17 cellular contexts compared by ENCODE assay signal in the genomic region with DNA sequence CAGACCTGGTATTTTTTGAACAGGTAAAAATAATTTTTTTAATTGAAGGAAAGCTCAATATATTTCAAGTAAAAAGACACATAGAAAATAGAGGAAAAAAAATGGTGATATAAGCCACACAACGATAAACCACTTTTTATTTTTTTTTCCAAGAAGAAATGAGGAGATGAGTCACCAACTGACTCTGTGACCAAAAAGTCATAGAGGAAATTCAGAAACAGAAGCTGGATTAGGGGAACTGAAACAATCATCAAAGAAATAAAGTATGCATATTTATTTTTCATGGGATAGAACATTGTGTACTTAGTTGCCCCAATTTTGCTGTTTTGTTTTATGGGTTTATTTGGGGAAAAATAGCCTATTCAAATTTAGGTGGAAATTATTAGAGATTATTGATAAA.
DNase-seq lines count a peak whose midpoint lies in the region; ATAC-seq and TF ChIP-seq lines count a peak whose summit lies in the region.
"Had no signal": no experiment of that assay in that cellular context is flagged by ENCODE, and none has a peak within 500 bp of the region (broad histone marks: within the 10 kb centered on the region; RNA-seq: fewer than 3 reads in every experiment).

No MANE protein-coding gene starts in this region.

- no peaks in the 10 kb centered on the region for H4K20me1 ChIP-seq in BLaER1
- H4K20me1 ChIP-seq in OCI-LY3 (ENCODE audit: insufficient read depth, low read length) = no peaks in the 10 kb centered on the region
- no peaks in the 10 kb centered on the region for H4K20me1 ChIP-seq in PC-9 (ENCODE audit: insufficient read depth)

- H3K4me3 ChIP-seq in BLaER1 (no peak overlapping the region), OCI-LY3 (ENCODE audit: low read length) (no peak overlapping the region), fibroblast of mammary gland (ENCODE audit: control insufficient read depth, low read depth, low read length) (no peak overlapping the region), PC-9 (no peak overlapping the region)
- H3K4me3 ChIP-seq: body of pancreas, esophagus muscularis mucosa, neural progenitor cell had no signal

- H3K36me3 ChIP-seq in BLaER1 = no peaks in the 10 kb centered on the region
- no peaks in the 10 kb centered on the region for H3K36me3 ChIP-seq in OCI-LY3 (replicated peaks; ENCODE audit: low read depth, low read length)
- no peaks in the 10 kb centered on the region for H3K36me3 ChIP-seq in PC-9 (ENCODE audit: low read depth)
- H3K36me3 ChIP-seq: esophagus muscularis mucosa, neural progenitor cell had no signal

- CTCF ChIA-PET in PC-9 (lab: Charles Lee) = no interaction called here

- H3K27me3 ChIP-seq in BLaER1 = no peaks in the 10 kb centered on the region
- H3K27me3 ChIP-seq in OCI-LY3 (ENCODE audit: low read depth, low read length) = no peaks in the 10 kb centered on the region
- H3K27me3 ChIP-seq in PC-9 (ENCODE audit: insufficient read depth, low read depth) = no peaks in the 10 kb centered on the region
- H3K27me3 ChIP-seq: body of pancreas, esophagus muscularis mucosa, neural progenitor cell had no signal

- TF ChIP-seq CTCF in OCI-LY3 (IDR thresholded peaks at IDR 0.05; ENCODE audit: low read depth, low read length) = no peak
- TF ChIP-seq CTCF in fibroblast of mammary gland (conservative IDR thresholded peaks at IDR 0.05; ENCODE audit: control insufficient read depth, insufficient read depth, low read depth, low read length) = no peak
- TF ChIP-seq CTCF in PC-9 (conservative IDR thresholded peaks at IDR 0.05) = no peak

- no peak overlapping the region for H2AFZ ChIP-seq in OCI-LY3 (ENCODE audit: low read depth, low read length)
- no peak overlapping the region for H2AFZ ChIP-seq in PC-9
- H2AFZ ChIP-seq: neural progenitor cell had no signal

- ATAC-seq in GM21390 (IDR thresholded peaks at IDR 0.05; ENCODE audit: unreplicated experiment) = peak; percentile 50
- ATAC-seq in GM19328 (IDR thresholded peaks at IDR 0.05; ENCODE audit: unreplicated experiment) = no peak
- no peak for ATAC-seq in HG02623 (IDR thresholded peaks at IDR 0.05; ENCODE audit: unreplicated experiment)
- ATAC-seq in HG02973 (IDR thresholded peaks at IDR 0.05; ENCODE audit: unreplicated experiment) = no peak
- ATAC-seq: body of pancreas; CD8-positive, alpha-beta T cell; T-cell had no signal

- no peaks in the 10 kb centered on the region for H3K9me3 ChIP-seq in BLaER1
- H3K9me3 ChIP-seq in OCI-LY3 (ENCODE audit: insufficient read depth, low read length) = no peaks in the 10 kb centered on the region
- H3K9me3 ChIP-seq in PC-9 (ENCODE audit: insufficient read depth, low read depth) = no peaks in the 10 kb centered on the region; the same call in 1 of the 2 replicates
- H3K9me3 ChIP-seq: body of pancreas, esophagus muscularis mucosa had no signal

- no peaks in the 10 kb centered on the region for H3F3A ChIP-seq in PC-9 (ENCODE audit: insufficient read depth, low read depth)

- H3K4me1 ChIP-seq in BLaER1 = peaks cover 17% of the 10 kb centered on the region; the same call in 1 of the 2 replicates
- peaks cover 57% of the 10 kb centered on the region for H3K4me1 ChIP-seq in OCI-LY3 (ENCODE audit: low read length)
- H3K4me1 ChIP-seq in PC-9 (replicated peaks; ENCODE audit: insufficient read depth) = no peaks in the 10 kb centered on the region
- H3K4me1 ChIP-seq: body of pancreas, neural progenitor cell had no signal

- no peaks in the 10 kb centered on the region for H3K9me2 ChIP-seq in PC-9 (ENCODE audit: insufficient read depth)

- H3K4me2 ChIP-seq in BLaER1 (peak overlapping the region; percentile 0; the same call in 1 of the 2 replicates), OCI-LY3 (ENCODE audit: low read length) (peak overlapping the region; percentile 48), PC-9 (no peak overlapping the region)
- H3K4me2 ChIP-seq: neural progenitor cell had no signal

- H3K27ac ChIP-seq in BLaER1 (no peak overlapping the region), OCI-LY3 (ENCODE audit: low read length) (peak overlapping the region; percentile 47), PC-9 (no peak overlapping the region)
- H3K27ac ChIP-seq: body of pancreas, esophagus muscularis mucosa, neural progenitor cell had no signal

- DNase-seq in fibroblast of mammary gland (ENCODE audit: low read depth) (peak; percentile 58), PC-9 (no peak)
- DNase-seq: body of pancreas; CD8-positive, alpha-beta T cell; kidney; NCI-H1436; NCI-H748 treated with DMSO at 0.1 percent for 48 hours; stimulated activated CD4-positive, alpha-beta T cell treated with anti-CD3 and anti-CD28 coated beads, Interleukin-12 subunit alpha, Interleukin-12 subunit beta, amount 100 ng/mL, for 4 hours; T-cell had no signal

- no peaks in the 10 kb centered on the region for H3K79me2 ChIP-seq in OCI-LY3 (ENCODE audit: low read length)
- no peaks in the 10 kb centered on the region for H3K79me2 ChIP-seq in PC-9 (ENCODE audit: low read depth)

- intact Hi-C loops in PC-9 (cut with micrococcal nuclease; ENCODE audit: unreplicated experiment) = no loop called here

- no TSS peak for BruUV-seq in PC-9 (replicated peaks; lab: Mats Ljungman, UMichigan)

- no peak overlapping the region for H3K9ac ChIP-seq in BLaER1
- H3K9ac ChIP-seq in OCI-LY3 (ENCODE audit: low read length) = no peak overlapping the region; the same call in 1 of the 2 replicates
- H3K9ac ChIP-seq: neural progenitor cell had no signal

- POLR2A ChIA-PET in PC-9 (lab: Charles Lee; ENCODE audit: unreplicated experiment) = no interaction called here
